11 cellular contexts compared by ENCODE assay signal in the genomic region with DNA sequence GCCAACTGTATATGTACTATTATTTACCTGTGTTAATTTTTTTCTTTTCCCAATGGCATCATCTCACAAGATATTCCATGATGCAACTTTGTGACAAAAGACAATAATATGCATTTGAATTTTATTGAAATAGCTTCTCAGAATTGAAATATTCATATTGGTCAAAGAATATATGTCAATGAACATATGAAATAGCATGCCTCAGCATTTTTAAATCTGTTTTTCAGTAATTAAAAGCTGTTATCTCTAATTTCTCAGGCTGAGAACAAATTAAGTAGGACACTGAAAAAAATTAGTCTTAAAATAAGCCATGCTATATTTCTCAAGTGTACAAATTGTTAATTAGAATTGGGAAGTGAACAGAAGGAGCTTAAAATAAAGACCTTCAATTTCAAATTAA.
"Had no signal": no experiment of that assay in that cellular context is flagged by ENCODE, and none has a peak within 500 bp of the region (broad histone marks: within the 10 kb centered on the region; RNA-seq: fewer than 3 reads in every experiment).

No MANE protein-coding gene starts in this region.

- H3K27ac ChIP-seq: GM23248 had no signal

- ATAC-seq: GM23338, HCT116 had no signal

- H2AFZ ChIP-seq: GM23248, GM23338 had no signal

- H3K9me3 ChIP-seq: HAP-1 had no signal

- H3K36me3 ChIP-seq: HAP-1 had no signal

- H3K4me1 ChIP-seq: HAP-1 had no signal

- H3K4me3 ChIP-seq: GM23248, GM23338, HAP-1 had no signal

- DNase-seq: GM23248, GOT3, H7, H9, HCEC 1CT, HFFc6 had no signal

- H3K9ac ChIP-seq: GM23248 had no signal

- H3K4me2 ChIP-seq: GM23338 had no signal

- FAIRE-seq: H1, H54 had no signal
